In genomic region chr3:115323380-115323779, GRCh38 we compare ENCODE assay signal across 2 cellular contexts.
A peak's percentile ranks its signal among the peaks of the same experiment; 100 is the strongest.
TF ChIP-seq lines count a peak whose summit lies in the region.

No MANE protein-coding gene starts in this region.

TF ChIP-seq in IMR-90, 13 proteins besides CTCF, POLR2A, EP300 and RAD21:
- TF ChIP-seq FOS (IDR thresholded peaks at IDR 0.05; ENCODE audit: low read depth, low read length) (no peak), MAFK (IDR thresholded peaks at IDR 0.05; ENCODE audit: low read depth, low read length) (peak; percentile 63), BHLHE40 (IDR thresholded peaks at IDR 0.05; ENCODE audit: low read depth, low read length) (no peak)
TF ChIP-seq in IMR-90: peak in this region for 1.

TF ChIP-seq in WTC11, 78 proteins besides CTCF, POLR2A, EP300 and RAD21:
- TF ChIP-seq GABPB1 (CRISPR knock-in tag; IDR thresholded peaks at IDR 0.05): no peak
- TF ChIP-seq ATF1 (CRISPR knock-in tag; IDR thresholded peaks at IDR 0.05): no peak
- no peak for TF ChIP-seq STAT6 (CRISPR knock-in tag; conservative IDR thresholded peaks at IDR 0.05; ENCODE audit: low read depth)
- TF ChIP-seq, protein P1, sequence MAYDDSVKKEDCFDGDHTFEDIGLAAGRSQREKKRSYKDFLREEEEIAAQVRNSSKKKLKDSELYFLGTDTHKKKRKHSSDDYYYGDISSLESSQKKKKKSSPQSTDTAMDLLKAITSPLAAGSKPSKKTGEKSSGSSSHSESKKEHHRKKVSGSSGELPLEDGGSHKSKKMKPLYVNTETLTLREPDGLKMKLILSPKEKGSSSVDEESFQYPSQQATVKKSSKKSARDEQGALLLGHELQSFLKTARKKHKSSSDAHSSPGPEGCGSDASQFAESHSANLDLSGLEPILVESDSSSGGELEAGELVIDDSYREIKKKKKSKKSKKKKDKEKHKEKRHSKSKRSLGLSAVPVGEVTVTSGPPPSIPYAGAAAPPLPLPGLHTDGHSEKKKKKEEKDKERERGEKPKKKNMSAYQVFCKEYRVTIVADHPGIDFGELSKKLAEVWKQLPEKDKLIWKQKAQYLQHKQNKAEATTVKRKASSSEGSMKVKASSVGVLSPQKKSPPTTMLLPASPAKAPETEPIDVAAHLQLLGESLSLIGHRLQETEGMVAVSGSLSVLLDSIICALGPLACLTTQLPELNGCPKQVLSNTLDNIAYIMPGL (CRISPR knock-in tag; IDR thresholded peaks at IDR 0.05): no peak
- TF ChIP-seq ZNF396 (CRISPR knock-in tag; IDR thresholded peaks at IDR 0.05; ENCODE audit: borderline replicate concordance): no peak
- no peak for TF ChIP-seq ZBTB21 (CRISPR knock-in tag; IDR thresholded peaks at IDR 0.05; ENCODE audit: borderline replicate concordance)
- TF ChIP-seq MYBL2 (CRISPR knock-in tag; IDR thresholded peaks at IDR 0.05): no peak
- TF ChIP-seq ZNF219 (CRISPR knock-in tag; IDR thresholded peaks at IDR 0.05; ENCODE audit: borderline replicate concordance): no peak
- TF ChIP-seq, protein P2, sequence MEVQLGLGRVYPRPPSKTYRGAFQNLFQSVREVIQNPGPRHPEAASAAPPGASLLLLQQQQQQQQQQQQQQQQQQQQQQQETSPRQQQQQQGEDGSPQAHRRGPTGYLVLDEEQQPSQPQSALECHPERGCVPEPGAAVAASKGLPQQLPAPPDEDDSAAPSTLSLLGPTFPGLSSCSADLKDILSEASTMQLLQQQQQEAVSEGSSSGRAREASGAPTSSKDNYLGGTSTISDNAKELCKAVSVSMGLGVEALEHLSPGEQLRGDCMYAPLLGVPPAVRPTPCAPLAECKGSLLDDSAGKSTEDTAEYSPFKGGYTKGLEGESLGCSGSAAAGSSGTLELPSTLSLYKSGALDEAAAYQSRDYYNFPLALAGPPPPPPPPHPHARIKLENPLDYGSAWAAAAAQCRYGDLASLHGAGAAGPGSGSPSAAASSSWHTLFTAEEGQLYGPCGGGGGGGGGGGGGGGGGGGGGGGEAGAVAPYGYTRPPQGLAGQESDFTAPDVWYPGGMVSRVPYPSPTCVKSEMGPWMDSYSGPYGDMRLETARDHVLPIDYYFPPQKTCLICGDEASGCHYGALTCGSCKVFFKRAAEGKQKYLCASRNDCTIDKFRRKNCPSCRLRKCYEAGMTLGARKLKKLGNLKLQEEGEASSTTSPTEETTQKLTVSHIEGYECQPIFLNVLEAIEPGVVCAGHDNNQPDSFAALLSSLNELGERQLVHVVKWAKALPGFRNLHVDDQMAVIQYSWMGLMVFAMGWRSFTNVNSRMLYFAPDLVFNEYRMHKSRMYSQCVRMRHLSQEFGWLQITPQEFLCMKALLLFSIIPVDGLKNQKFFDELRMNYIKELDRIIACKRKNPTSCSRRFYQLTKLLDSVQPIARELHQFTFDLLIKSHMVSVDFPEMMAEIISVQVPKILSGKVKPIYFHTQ (CRISPR knock-in tag; IDR thresholded peaks at IDR 0.05): no peak
TF ChIP-seq in WTC11: peak in this region for 0.
